ENCODE assay signal across 15 cellular contexts in the genomic region with DNA sequence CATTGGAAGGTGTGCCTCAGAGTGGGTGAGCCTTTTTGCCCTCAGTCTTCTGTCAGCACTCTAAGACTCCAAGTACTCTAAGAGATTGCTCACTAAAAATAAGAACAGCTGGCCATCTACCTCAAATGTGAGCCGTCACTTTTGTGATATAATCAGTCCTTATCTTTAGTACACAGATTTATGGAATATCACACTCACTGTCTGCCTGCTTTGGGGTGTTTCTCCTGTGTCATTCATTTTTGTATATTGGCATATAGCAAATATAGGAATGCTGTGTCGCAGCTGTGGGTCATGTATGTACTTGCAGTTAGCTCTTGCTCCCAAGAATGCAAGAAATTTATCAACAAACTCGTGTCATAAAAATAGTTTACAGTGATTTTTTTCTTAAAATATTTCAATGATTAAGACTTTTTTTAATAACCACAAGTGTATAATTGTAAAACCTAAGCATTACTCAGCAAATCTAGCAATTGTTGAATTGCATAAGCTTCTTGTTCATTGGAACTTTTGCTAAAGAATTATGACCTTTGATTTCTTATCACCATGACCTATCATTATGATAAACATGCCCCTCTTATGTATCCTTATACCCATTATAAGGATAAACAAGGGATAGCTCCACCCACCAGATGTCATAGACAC. TPM values are rescaled to one million over a fixed set of nuclear protein-coding genes. Genes with fewer than 3 reads are reported as not detected.
DNase-seq lines count a peak whose midpoint lies in the region; ATAC-seq, FAIRE-seq and TF ChIP-seq lines count a peak whose summit lies in the region.
"Had no signal": no experiment of that assay in that cellular context is flagged by ENCODE, and none has a peak within 500 bp of the region (broad histone marks: within the 10 kb centered on the region; RNA-seq: fewer than 3 reads in every experiment).

No MANE protein-coding gene starts in this region.

- H4K20me1 ChIP-seq in K562 (replicated peaks; ENCODE audit: control insufficient read depth, insufficient read depth, low read length), result peaks cover 20% of the 10 kb centered on the region; the same call in 1 of the 2 replicates
- H4K20me1 ChIP-seq in HepG2 (ENCODE audit: insufficient read depth, low read length), result peaks cover 62% of the 10 kb centered on the region

- no peak for DNase-seq in stimulated activated naive CD8-positive, alpha-beta T cell treated with anti-CD3 and anti-CD28 coated beads, Interleukin-15, Interleukin-2, amounts not matched to agents 100 U/mL and 50 U/mL, for 24 hours
- DNase-seq in stimulated activated naive CD8-positive, alpha-beta T cell treated with anti-CD3 and anti-CD28 coated beads, Interleukin-15, amount 100 ng/mL, for 72 hours, result no peak
- no peak for DNase-seq in K562 (ENCODE audit: extremely low read depth in 1 of 4, low spot score in 3 of 4)
- DNase-seq in HepG2 (ENCODE audit: low spot score), result no peak
- no peak for DNase-seq in KG1 (lab: John Stamatoyannopoulos, UW)
- DNase-seq in DMS79 (lab: John Stamatoyannopoulos, UW), result no peak
- DNase-seq in colonic mucosa, result no peak
- DNase-seq in T1000 (lab: John Stamatoyannopoulos, UW), result no peak
- DNase-seq: cortex of kidney, H9, heart right ventricle, NCI-H2029 had no signal

- TF ChIP-seq CTCF in K562 (IDR thresholded peaks at IDR 0.05 in 2 of 3, conservative IDR thresholded peaks at IDR 0.05 in 1 of 3; ENCODE audit: insufficient read depth in 2 of 3, low read depth in 1 of 3, low read length in 3 of 3) (no peak), HepG2 (CRISPR knock-in tag; IDR thresholded peaks at IDR 0.05) (no peak), colonic mucosa (IDR thresholded peaks at IDR 0.05) (no peak)

- H3K9me3 Mint-ChIP-seq in stimulated activated naive CD8-positive, alpha-beta T cell treated with anti-CD3 and anti-CD28 coated beads, Interleukin-15, amount 100 ng/mL, for 72 hours, result no peaks in the 10 kb centered on the region
- H3K9me3 Mint-ChIP-seq: CD14-positive monocyte; H9; T-helper 1 cell treated with Interleukin-12 subunit alpha and Interleukin-12 subunit beta and Interleukin-4 antibody, amounts not matched to agents 30 μg/mL and 1 μg/mL, for 36 hours had no signal

- BruUV-seq in K562 (replicated peaks; lab: Mats Ljungman, UMichigan) (no TSS peak), HepG2 (replicated peaks; lab: Mats Ljungman, UMichigan) (no TSS peak)

- CTCF ChIA-PET in K562 (lab: Yijun Ruan, JAX; ENCODE audit: low intra/inter-chr PET ratio), result no interaction called here
- CTCF ChIA-PET in HepG2 (lab: Yijun Ruan, JAX; ENCODE audit: low intra/inter-chr PET ratio, low total read pairs), result no interaction called here

- no peak for TF ChIP-seq RAD21 in K562 (CRISPR knock-in tag; conservative IDR thresholded peaks at IDR 0.05 in 1 of 2, IDR thresholded peaks at IDR 0.05 in 1 of 2)
- TF ChIP-seq RAD21 in HepG2 (CRISPR knock-in tag; IDR thresholded peaks at IDR 0.05), result no peak

- 39% methylated on average over 3 of the region's 3 CpGs for WGBS in K562 (ENCODE audit: insufficient coverage, low coverage, missing lambda C conversion rate)
- 82% methylated on average over 3 of the region's 3 CpGs for WGBS in HepG2 (ENCODE audit: low lambda C conversion rate)

- H3K4me3 ChIP-seq in K562 (no peak overlapping the region), HepG2 (replicated peaks in 1 of 3; ENCODE audit: insufficient read depth in 1 of 3, low read depth in 2 of 3, low read length in 3 of 3) (no peak overlapping the region), colonic mucosa (no peak overlapping the region)
- H3K4me3 ChIP-seq: heart right ventricle, tibial nerve had no signal

- no peak overlapping the region for H3K4me2 ChIP-seq in K562 (ENCODE audit: insufficient read depth, low read length)
- no peak overlapping the region for H3K4me2 ChIP-seq in HepG2 (ENCODE audit: low read depth, low read length)

- intact Hi-C loops in K562 (cut with micrococcal nuclease) (no loop called here), HepG2 (cut with micrococcal nuclease; ENCODE audit: unreplicated experiment) (no loop called here), colonic mucosa (cut with DNase I) (no loop called here)

- no peak overlapping the region for H3K4me3 Mint-ChIP-seq in stimulated activated naive CD8-positive, alpha-beta T cell treated with anti-CD3 and anti-CD28 coated beads, Interleukin-15, amount 100 ng/mL, for 72 hours
- H3K4me3 Mint-ChIP-seq: CD14-positive monocyte; H9; T-helper 1 cell treated with Interleukin-12 subunit alpha and Interleukin-12 subunit beta and Interleukin-4 antibody, amounts not matched to agents 30 μg/mL and 1 μg/mL, for 36 hours had no signal

- no peak overlapping the region for H3K9ac ChIP-seq in K562 (ENCODE audit: insufficient read depth in 1 of 2, low read depth in 2 of 2, low read length in 2 of 2)
- no peak overlapping the region for H3K9ac ChIP-seq in HepG2 (ENCODE audit: insufficient read depth, low read depth, low read length)
- H3K9ac ChIP-seq in colonic mucosa (ENCODE audit: low read depth in 2 of 2, low read length in 2 of 2), result no peak overlapping the region

- ATAC-seq in stimulated activated naive CD8-positive, alpha-beta T cell treated with anti-CD3 and anti-CD28 coated beads, Interleukin-15, Interleukin-2, amounts not matched to agents 100 U/mL and 50 U/mL, for 24 hours, result peak; percentile 59
- no peak for ATAC-seq in stimulated activated naive CD8-positive, alpha-beta T cell treated with anti-CD3 and anti-CD28 coated beads, Interleukin-15, amount 100 ng/mL, for 72 hours
- ATAC-seq in K562 (peak; percentile 11), HepG2 (no peak)

- no peak for TF ChIP-seq POLR2A in K562 (conservative IDR thresholded peaks at IDR 0.05)
- no peak for TF ChIP-seq POLR2A in HepG2 (IDR thresholded peaks at IDR 0.05; ENCODE audit: insufficient read depth in 1 of 2, low read depth in 2 of 2, low read length in 2 of 2)

- peaks cover 42% of the 10 kb centered on the region for H3K36me3 ChIP-seq in K562 (ENCODE audit: control insufficient read depth, insufficient read depth, low read length)
- peaks cover 0 to 16% of the 10 kb centered on the region in 2 experiments; a peak in 3 of 5 replicates for H3K36me3 ChIP-seq in HepG2 (replicated peaks in 1 of 2; ENCODE audit: control insufficient read depth in 1 of 2, insufficient read depth in 2 of 2, low read length in 2 of 2)
- H3K36me3 ChIP-seq in colonic mucosa, result no peaks in the 10 kb centered on the region

- in situ Hi-C loops in K562 (cut with MboI), result no loop called here
- in situ Hi-C loops in HepG2 (cut with HindIII; ENCODE audit: extremely low pct_ligation_motif_present, low pct_unique_long_range_greater_than_20kb), result no loop called here

- TF ChIP-seq EP300 in K562 (IDR thresholded peaks at IDR 0.05; ENCODE audit: low read length), result peak; percentile 34; the same call in 1 of the 2 replicates
- TF ChIP-seq EP300 in HepG2 (IDR thresholded peaks at IDR 0.05; ENCODE audit: low read depth in 2 of 2, low read length in 2 of 2), result no peak
- no peak for TF ChIP-seq EP300 in HepG2 (CRISPR knock-in tag; IDR thresholded peaks at IDR 0.05; ENCODE audit: borderline replicate concordance)

- H3K9me3 ChIP-seq in K562 (replicated peaks; ENCODE audit: control insufficient read depth, insufficient read depth, low read depth, low read length) (no peaks in the 10 kb centered on the region), HepG2 (ENCODE audit: low read length) (no peaks in the 10 kb centered on the region), colonic mucosa (no peaks in the 10 kb centered on the region)
- H3K9me3 ChIP-seq: heart right ventricle, tibial nerve had no signal

- H3K79me2 ChIP-seq in K562 (ENCODE audit: control insufficient read depth, insufficient read depth, low read length) (peaks cover 98% of the 10 kb centered on the region), HepG2 (ENCODE audit: insufficient read depth, low read length) (peaks cover 96% of the 10 kb centered on the region)

- peaks cover 4 to 34% of the 10 kb centered on the region in 2 experiments for H3K4me1 ChIP-seq in K562 (replicated peaks in 1 of 2; ENCODE audit: control insufficient read depth in 2 of 2, insufficient read depth in 2 of 2, low read length in 2 of 2)
- H3K4me1 ChIP-seq in HepG2 (ENCODE audit: insufficient read depth, low read length), result peaks cover 86% of the 10 kb centered on the region
- H3K4me1 ChIP-seq in colonic mucosa, result peaks cover 9% of the 10 kb centered on the region

- no peaks in the 10 kb centered on the region for H3K27me3 ChIP-seq in K562 (ENCODE audit: control insufficient read depth in 2 of 2, insufficient read depth in 2 of 2, low read length in 2 of 2)
- no peaks in the 10 kb centered on the region for H3K27me3 ChIP-seq in HepG2 (ENCODE audit: control insufficient read depth in 1 of 2, insufficient read depth in 2 of 2, low read length in 2 of 2)
- no peaks in the 10 kb centered on the region for H3K27me3 ChIP-seq in colonic mucosa
- H3K27me3 ChIP-seq: heart right ventricle, tibial nerve had no signal

- no peak overlapping the region for H3K27ac Mint-ChIP-seq in stimulated activated naive CD8-positive, alpha-beta T cell treated with anti-CD3 and anti-CD28 coated beads, Interleukin-15, amount 100 ng/mL, for 72 hours
- H3K27ac Mint-ChIP-seq: T-helper 1 cell treated with Interleukin-12 subunit alpha and Interleukin-12 subunit beta and Interleukin-4 antibody, amounts not matched to agents 30 μg/mL and 1 μg/mL, for 36 hours had no signal

- H3K27ac ChIP-seq in K562 (ENCODE audit: extremely low read depth, low read depth, low read length), result peak overlapping the region; percentile 11; the same call in 1 of the 3 replicates
- H3K27ac ChIP-seq in HepG2 (ENCODE audit: extremely low read length, insufficient read depth, low read length), result peak overlapping the region; percentile 39
- H3K27ac ChIP-seq in colonic mucosa, result no peak overlapping the region
- H3K27ac ChIP-seq: tibial nerve had no signal

- FAIRE-seq in K562 (lab: Jason Lieb, UNC) (no peak), HepG2 (lab: Jason Lieb, UNC) (no peak)

- H3K27me3 Mint-ChIP-seq in stimulated activated naive CD8-positive, alpha-beta T cell treated with anti-CD3 and anti-CD28 coated beads, Interleukin-15, amount 100 ng/mL, for 72 hours, result no peaks in the 10 kb centered on the region

- POLR2A ChIA-PET in K562 (lab: Yijun Ruan, JAX) (interaction anchor here (0.5 to 2.6 kb wide), 11 partner anchors 9 to 385 kb away, joined by 3 to 51 read pairs (median 3); a partner anchor contains a TSS), HepG2 (lab: Yijun Ruan, JAX) (interaction anchor here (1.3 to 2.2 kb wide), 2 partner anchors 20 to 53 kb away, joined by 3 to 17 read pairs; a partner anchor contains a TSS)

- H2AFZ ChIP-seq in K562 (ENCODE audit: low read depth, low read length) (no peak overlapping the region), HepG2 (ENCODE audit: low read length) (no peak overlapping the region)

- no peaks in the 10 kb centered on the region for H3K9me1 ChIP-seq in K562 (ENCODE audit: control insufficient read depth, insufficient read depth, low read length)

- peaks cover 54% of the 10 kb centered on the region for H3K4me1 Mint-ChIP-seq in stimulated activated naive CD8-positive, alpha-beta T cell treated with anti-CD3 and anti-CD28 coated beads, Interleukin-15, amount 100 ng/mL, for 72 hours

RNA-seq across cellular contexts. Expression of a gene that starts 18.8 kb away (rescaled TPM):
- total RNA-seq in K562 (2011; cell fraction: chromatin; rRNA removed; ENCODE audit: low replicate concordance), result 501 and 1,010 TPM in 2 replicates
- 231 and 322 TPM in 2 replicates for total RNA-seq in K562 (2011; cell fraction: nucleolus; rRNA removed)
- 405 and 463 TPM in 2 replicates for total RNA-seq in K562 (2011; cell fraction: nucleoplasm; rRNA removed)
- total RNA-seq in K562 (2014; rRNA removed) (60.9 and 61.4 TPM in 2 replicates), K562 (2014; rRNA removed; fragmentation: Illumina TruSeq; extraction: Trizol) (87.2 and 97.1 TPM in 2 replicates), K562 (2015; rRNA removed; fragmentation: Illumina TruSeq; extraction: Trizol) (80.3 and 92.2 TPM in 2 replicates), K562 (2021) (118 and 135 TPM in 2 replicates), HepG2 (2016; rRNA removed; fragmentation: Illumina TruSeq; extraction: Trizol) (40.6 and 46.8 TPM in 2 replicates), colonic mucosa (10 to 100 TPM; 89.1 to 91.3 TPM)
- polyA plus RNA-seq in K562 (2011; rRNA removed) (106 and 130 TPM in 2 replicates), K562 (2014; fragmentation: Illumina TruSeq; extraction: Trizol) (108 and 128 TPM in 2 replicates), K562 (2014; fragmentation: Nextera tagmentation; extraction: Ambion mirVana) (10 to 100 TPM; 20.8 to 38.8 TPM), K562 (2014; rRNA removed) (65.4 and 69.1 TPM in 2 replicates), HepG2 (2011; rRNA removed) (79.8 and 95.8 TPM in 2 replicates)
- polyA plus RNA-seq in K562 (2011; cell fraction: cytosol; rRNA removed), result 46.5 and 86.7 TPM in 2 replicates
- polyA plus RNA-seq in K562 (2011; cell fraction: nucleus; rRNA removed), result 413 and 458 TPM in 2 replicates
- 98.7 and 112 TPM in 2 replicates for polyA plus RNA-seq in K562 (2012)
- polyA minus RNA-seq in K562 (2011; rRNA and poly(A)+ RNA removed), result 199 and 230 TPM in 2 replicates
- 98.0 and 118 TPM in 2 replicates for polyA minus RNA-seq in K562 (2011; cell fraction: cytosol; rRNA and poly(A)+ RNA removed)
- 188 and 330 TPM in 2 replicates for polyA minus RNA-seq in K562 (2011; cell fraction: nucleus; rRNA and poly(A)+ RNA removed)
- total RNA-seq in HepG2 (2016; cell fraction: cytosol; rRNA removed; fragmentation: Illumina TruSeq; extraction: Trizol; ENCODE audit: low read depth), result 26.3 and 27.9 TPM in 2 replicates
- total RNA-seq in HepG2 (2016; cell fraction: insoluble cytoplasmic fraction; rRNA removed; fragmentation: Illumina TruSeq; extraction: Trizol), result 35.8 and 43.9 TPM in 2 replicates
- 26.2 and 27.3 TPM in 2 replicates for total RNA-seq in HepG2 (2016; cell fraction: membrane; rRNA removed; fragmentation: Illumina TruSeq; extraction: Trizol)
- 98.3 and 114 TPM in 2 replicates for total RNA-seq in HepG2 (2016; cell fraction: nucleus; rRNA removed; fragmentation: Illumina TruSeq; extraction: Trizol)
- polyA plus RNA-seq in HepG2 (2011; cell fraction: cytosol; rRNA removed), result 26.9 and 32.4 TPM in 2 replicates
- 146 and 182 TPM in 2 replicates for polyA plus RNA-seq in HepG2 (2011; cell fraction: nucleus; rRNA removed)
- polyA plus RNA-seq in HepG2 (2012), result 71.2 and 71.4 TPM in 2 replicates
- 1.9 and 2.5 TPM in 2 replicates for polyA plus RNA-seq in HepG2 (2016; cell fraction: cytosol; fragmentation: Illumina TruSeq; extraction: Trizol; ENCODE audit: low read depth)
- polyA plus RNA-seq in HepG2 (2016; cell fraction: insoluble cytoplasmic fraction; fragmentation: Illumina TruSeq; extraction: Trizol; ENCODE audit: low read depth), result 30.4 and 34.5 TPM in 2 replicates
- 7.4 and 7.5 TPM in 2 replicates for polyA plus RNA-seq in HepG2 (2016; cell fraction: membrane; fragmentation: Illumina TruSeq; extraction: Trizol; ENCODE audit: low read depth)
- polyA plus RNA-seq in HepG2 (2016; cell fraction: nucleus; fragmentation: Illumina TruSeq; extraction: Trizol; ENCODE audit: insufficient read depth, low read depth), result 137 and 159 TPM in 2 replicates
- polyA minus RNA-seq in HepG2 (2011; rRNA and poly(A)+ RNA removed; ENCODE audit: low replicate concordance), result 83.8 and 106 TPM in 2 replicates
- 48.4 and 58.5 TPM in 2 replicates for polyA minus RNA-seq in HepG2 (2011; cell fraction: cytosol; rRNA and poly(A)+ RNA removed)
- 243 and 288 TPM in 2 replicates for polyA minus RNA-seq in HepG2 (2011; cell fraction: nucleus; rRNA and poly(A)+ RNA removed)

RNA-seq across cellular contexts. Expression of a gene that starts 53.4 kb away (rescaled TPM):
- total RNA-seq in K562 (2011; cell fraction: chromatin; rRNA removed; ENCODE audit: low replicate concordance), result 65.1 and 119 TPM in 2 replicates
- 39.5 and 43.0 TPM in 2 replicates for total RNA-seq in K562 (2011; cell fraction: nucleolus; rRNA removed)
- 58.4 and 80.8 TPM in 2 replicates for total RNA-seq in K562 (2011; cell fraction: nucleoplasm; rRNA removed)
- total RNA-seq in K562 (2014; rRNA removed), result 74.6 and 75.5 TPM in 2 replicates
- 125 and 131 TPM in 2 replicates for total RNA-seq in K562 (2014; rRNA removed; fragmentation: Illumina TruSeq; extraction: Trizol)
- 111 and 113 TPM in 2 replicates for total RNA-seq in K562 (2015; rRNA removed; fragmentation: Illumina TruSeq; extraction: Trizol)
- 106 and 114 TPM in 2 replicates for total RNA-seq in K562 (2021)
- 115 and 132 TPM in 2 replicates for polyA plus RNA-seq in K562 (2011; rRNA removed)
- 37.6 and 59.9 TPM in 2 replicates for polyA plus RNA-seq in K562 (2011; cell fraction: cytosol; rRNA removed)
- 49.9 and 51.8 TPM in 2 replicates for polyA plus RNA-seq in K562 (2011; cell fraction: nucleus; rRNA removed)
- 85.6 and 109 TPM in 2 replicates for polyA plus RNA-seq in K562 (2012)
- 102 and 118 TPM in 2 replicates for polyA plus RNA-seq in K562 (2014; fragmentation: Illumina TruSeq; extraction: Trizol)
- 10 to 100 TPM; 58.3 to 78.1 TPM for polyA plus RNA-seq in K562 (2014; fragmentation: Nextera tagmentation; extraction: Ambion mirVana)
- polyA plus RNA-seq in K562 (2014; rRNA removed), result 83.9 and 99.5 TPM in 2 replicates
- polyA minus RNA-seq in K562 (2011; rRNA and poly(A)+ RNA removed), result 305 and 319 TPM in 2 replicates
- polyA minus RNA-seq in K562 (2011; cell fraction: cytosol; rRNA and poly(A)+ RNA removed), result 40.5 and 64.5 TPM in 2 replicates
- 30.8 and 37.4 TPM in 2 replicates for polyA minus RNA-seq in K562 (2011; cell fraction: nucleus; rRNA and poly(A)+ RNA removed)
- total RNA-seq in HepG2 (2016; rRNA removed; fragmentation: Illumina TruSeq; extraction: Trizol), result 44.1 and 62.4 TPM in 2 replicates
- total RNA-seq in HepG2 (2016; cell fraction: cytosol; rRNA removed; fragmentation: Illumina TruSeq; extraction: Trizol; ENCODE audit: low read depth), result 10.2 and 11.1 TPM in 2 replicates
- total RNA-seq in HepG2 (2016; cell fraction: insoluble cytoplasmic fraction; rRNA removed; fragmentation: Illumina TruSeq; extraction: Trizol), result 47.7 and 61.2 TPM in 2 replicates
- 24.6 and 30.2 TPM in 2 replicates for total RNA-seq in HepG2 (2016; cell fraction: membrane; rRNA removed; fragmentation: Illumina TruSeq; extraction: Trizol)
- total RNA-seq in HepG2 (2016; cell fraction: nucleus; rRNA removed; fragmentation: Illumina TruSeq; extraction: Trizol), result 22.3 and 26.8 TPM in 2 replicates
- 27.5 and 31.2 TPM in 2 replicates for polyA plus RNA-seq in HepG2 (2011; rRNA removed)
- polyA plus RNA-seq in HepG2 (2011; cell fraction: cytosol; rRNA removed), result 18.8 and 24.9 TPM in 2 replicates
- polyA plus RNA-seq in HepG2 (2011; cell fraction: nucleus; rRNA removed), result 16.7 and 17.6 TPM in 2 replicates
- polyA plus RNA-seq in HepG2 (2012), result 27.5 and 34.5 TPM in 2 replicates
- polyA plus RNA-seq in HepG2 (2016; cell fraction: cytosol; fragmentation: Illumina TruSeq; extraction: Trizol; ENCODE audit: low read depth), result 4.9 and 5.9 TPM in 2 replicates
- polyA plus RNA-seq in HepG2 (2016; cell fraction: insoluble cytoplasmic fraction; fragmentation: Illumina TruSeq; extraction: Trizol; ENCODE audit: low read depth), result 49.5 and 53.5 TPM in 2 replicates
- polyA plus RNA-seq in HepG2 (2016; cell fraction: membrane; fragmentation: Illumina TruSeq; extraction: Trizol; ENCODE audit: low read depth), result 11.9 and 13.1 TPM in 2 replicates
- polyA plus RNA-seq in HepG2 (2016; cell fraction: nucleus; fragmentation: Illumina TruSeq; extraction: Trizol; ENCODE audit: insufficient read depth, low read depth), result 29.7 and 33.3 TPM in 2 replicates
- polyA minus RNA-seq in HepG2 (2011; rRNA and poly(A)+ RNA removed; ENCODE audit: low replicate concordance), result 39.3 and 55.9 TPM in 2 replicates
- polyA minus RNA-seq in HepG2 (2011; cell fraction: cytosol; rRNA and poly(A)+ RNA removed), result 30.0 and 31.3 TPM in 2 replicates
- polyA minus RNA-seq in HepG2 (2011; cell fraction: nucleus; rRNA and poly(A)+ RNA removed), result 23.6 and 35.3 TPM in 2 replicates
- 10 to 100 TPM; 40.1 to 46.0 TPM for total RNA-seq in colonic mucosa

Comparison
In these comparisons a context has a peak if more than half of its experiments do, and no peak if none do; other contexts are left out.
1. ATAC-seq: peak in stimulated activated naive CD8-positive, alpha-beta T cell treated with anti-CD3 and anti-CD28 coated beads, Interleukin-15, Interleukin-2, amounts not matched to agents 100 U/mL and 50 U/mL, for 24 hours (single experiment) and K562 (single experiment); none in stimulated activated naive CD8-positive, alpha-beta T cell treated with anti-CD3 and anti-CD28 coated beads, Interleukin-15, amount 100 ng/mL, for 72 hours (single experiment) and HepG2 (single experiment).